8 cellular contexts compared by ENCODE assay signal in genomic region chr7:29091722-29092121, GRCh38. TPM values are rescaled to one million over a fixed set of nuclear protein-coding genes. Genes with fewer than 3 reads are reported as not detected.
DNase-seq lines count a peak whose midpoint lies in the region; ATAC-seq and TF ChIP-seq lines count a peak whose summit lies in the region.

No MANE protein-coding gene starts in this region.

- 8 to 12% methylated on average over 4 of the region's 4 CpGs for WGBS in GM23248 (ENCODE audit: low coverage in 1 of 2, low lambda C conversion rate in 2 of 2, missing lambda C conversion rate in 2 of 2), 2 experiments
- 20 to 35% methylated on average over 4 of the region's 4 CpGs for WGBS in upper lobe of left lung, 2 donors

- peak overlapping the region; percentile 43 for H3K4me3 Mint-ChIP-seq in T-helper 1 cell treated with Interleukin-12 subunit alpha and Interleukin-12 subunit beta and Interleukin-4 antibody, amounts not matched to agents 30 μg/mL and 1 μg/mL, for 36 hours

- peaks cover 18% of the 10 kb centered on the region for H3K4me1 ChIP-seq in GM23248 (ENCODE audit: insufficient read depth)
- peaks cover 6 to 19% (median 13%) of the 10 kb centered on the region in 4 donors for H3K4me1 ChIP-seq in upper lobe of left lung

- H3K9ac ChIP-seq in GM23248, result peak overlapping the region; percentile 40

- H3K27me3 ChIP-seq in GM23248 (replicated peaks; ENCODE audit: insufficient read depth), result no peaks in the 10 kb centered on the region
- H3K27me3 ChIP-seq in upper lobe of left lung, result no peaks in the 10 kb centered on the region

- peak; percentile 28 for DNase-seq in GM03348 (ENCODE audit: low spot score)
- DNase-seq in GM23248, result peak; percentile 37
- DNase-seq in kidney tubule cell (ENCODE audit: low spot score), result peak; percentile 64
- no peak for DNase-seq in upper lobe of left lung
- no peak for DNase-seq in stimulated activated naive CD4-positive, alpha-beta T cell treated with Interleukin-2 at 50 U/mL for 16 hours (lab: John Stamatoyannopoulos, UW)
- no peak for DNase-seq in NCI-H446 treated with DMSO at 0.1 percent for 48 hours (lab: John Stamatoyannopoulos, UW)

- H4K20me1 ChIP-seq in GM23248 (ENCODE audit: insufficient read depth), result no peaks in the 10 kb centered on the region

- TF ChIP-seq CTCF in upper lobe of left lung (IDR thresholded peaks at IDR 0.05), result no peak

- in situ Hi-C loops in GM23248 (cut with MboI), result no loop called here

- H3K36me3 Mint-ChIP-seq in T-helper 1 cell treated with Interleukin-12 subunit alpha and Interleukin-12 subunit beta and Interleukin-4 antibody, amounts not matched to agents 30 μg/mL and 1 μg/mL, for 36 hours (ENCODE audit: low read depth), result no peaks in the 10 kb centered on the region

- H3K27me3 Mint-ChIP-seq in T-helper 1 cell treated with Interleukin-12 subunit alpha and Interleukin-12 subunit beta and Interleukin-4 antibody, amounts not matched to agents 30 μg/mL and 1 μg/mL, for 36 hours (ENCODE audit: low read depth), result no peaks in the 10 kb centered on the region

- TF ChIP-seq POLR2A in upper lobe of left lung (IDR thresholded peaks at IDR 0.05), result no peak

- peak overlapping the region; percentile 71 for H3K27ac Mint-ChIP-seq in T-helper 1 cell treated with Interleukin-12 subunit alpha and Interleukin-12 subunit beta and Interleukin-4 antibody, amounts not matched to agents 30 μg/mL and 1 μg/mL, for 36 hours

- H3K36me3 ChIP-seq in GM23248 (ENCODE audit: low read depth) (no peaks in the 10 kb centered on the region), upper lobe of left lung (no peaks in the 10 kb centered on the region)

- peak overlapping the region; percentile 73 for H3K4me2 ChIP-seq in GM23248 (ENCODE audit: unreplicated experiment)

- no peaks in the 10 kb centered on the region for H3K79me2 ChIP-seq in GM23248 (ENCODE audit: insufficient read depth)

- H3F3A ChIP-seq in GM23248 (ENCODE audit: insufficient read depth), result peaks cover 17% of the 10 kb centered on the region

- peak overlapping the region; percentile 56 for H3K4me3 ChIP-seq in GM23248
- H3K4me3 ChIP-seq in upper lobe of left lung, result peak overlapping the region in 3 of 4 donors; percentile 19 to 44 (median 37)

- no peaks in the 10 kb centered on the region for H3K9me3 Mint-ChIP-seq in T-helper 1 cell treated with Interleukin-12 subunit alpha and Interleukin-12 subunit beta and Interleukin-4 antibody, amounts not matched to agents 30 μg/mL and 1 μg/mL, for 36 hours

- H3K27ac ChIP-seq in GM23248 (no peak overlapping the region), upper lobe of left lung (peak overlapping the region; percentile 43 to 75 (median 65))

- TF ChIP-seq EP300 in upper lobe of left lung (IDR thresholded peaks at IDR 0.05), result no peak

- ATAC-seq in upper lobe of left lung (ENCODE audit: low FRiP score in 2 of 2) (peak in 1 of 2 donors; percentile 38), GM18873 (IDR thresholded peaks at IDR 0.05; ENCODE audit: low FRiP score, unreplicated experiment) (no peak)

- H2AFZ ChIP-seq in GM23248, result peak overlapping the region; percentile 90

- no peaks in the 10 kb centered on the region for H3K9me2 ChIP-seq in GM23248 (ENCODE audit: insufficient read depth)

- peaks cover 14% of the 10 kb centered on the region for H3K4me1 Mint-ChIP-seq in T-helper 1 cell treated with Interleukin-12 subunit alpha and Interleukin-12 subunit beta and Interleukin-4 antibody, amounts not matched to agents 30 μg/mL and 1 μg/mL, for 36 hours (ENCODE audit: low read depth)

- H3K9me3 ChIP-seq in GM23248 (ENCODE audit: low read depth) (no peaks in the 10 kb centered on the region), upper lobe of left lung (no peaks in the 10 kb centered on the region)

RNA-seq across cellular contexts. Expression of gene CPVL, which starts 54.6 kb away (rescaled TPM):
- not detected in 2 replicates for total RNA-seq in GM23248 (2014; rRNA removed; shearing (Covaris generic))
- not detected in 2 replicates for polyA plus RNA-seq in GM23248 (2016; fragmentation: Nextera tagmentation; extraction: Ambion mirVana)
- 10 to 100 TPM in 5 of 6 donors, 1 to 10 TPM in 1; 4.6 to 47.4 (median 23.2) TPM for total RNA-seq in upper lobe of left lung

Comparison
In these comparisons a context has a peak if more than half of its experiments do, and no peak if none do; other contexts are left out.
1. DNase-seq: peak in GM03348 (single experiment), GM23248 (single experiment) and kidney tubule cell (single experiment); none in upper lobe of left lung (0 of 2), stimulated activated naive CD4-positive, alpha-beta T cell treated with Interleukin-2 at 50 U/mL for 16 hours (single experiment) and NCI-H446 treated with DMSO at 0.1 percent for 48 hours (single experiment).